20 cellular contexts compared by ENCODE assay signal in the genomic region with DNA sequence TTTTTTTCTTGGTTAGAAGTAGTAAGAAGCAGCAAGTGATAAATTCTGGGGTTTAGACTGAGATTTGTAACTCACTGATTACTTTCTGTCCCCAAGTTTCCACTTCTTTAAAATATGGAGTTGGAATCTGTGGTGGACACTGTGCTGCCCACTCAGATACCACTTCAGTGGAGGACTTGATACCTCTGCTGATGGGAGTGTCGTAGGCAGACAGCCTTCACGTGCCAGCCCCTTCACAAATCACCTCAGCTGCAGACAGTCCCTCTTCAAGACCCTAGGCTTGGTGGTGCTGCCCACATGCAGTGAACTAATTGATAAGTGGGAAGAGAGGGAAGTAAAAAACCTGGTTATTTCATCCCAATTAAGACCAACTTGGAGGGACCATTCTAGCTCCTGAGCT.
"Had no signal": no experiment of that assay in that cellular context is flagged by ENCODE, and none has a peak within 500 bp of the region (broad histone marks: within the 10 kb centered on the region; RNA-seq: fewer than 3 reads in every experiment).

No MANE protein-coding gene starts in this region.

- H3K4me1 Mint-ChIP-seq: stimulated activated naive B cell treated with anti-CD40 and anti-IgM and Interleukin-4, amounts not matched to agents 10 μg/mL and 1 μg/mL and 100 μg/mL, for 72 hours; stimulated activated naive CD8-positive, alpha-beta T cell treated with anti-CD3 and anti-CD28 coated beads, Interleukin-15, amount 100 ng/mL, for 72 hours had no signal

- H3K9me3 Mint-ChIP-seq: memory B cell; natural killer cell; neural progenitor cell; stimulated activated naive B cell treated with anti-CD40 and anti-IgM and Interleukin-4, amounts not matched to agents 10 μg/mL and 1 μg/mL and 100 μg/mL, for 72 hours; stimulated activated naive CD8-positive, alpha-beta T cell treated with anti-CD3 and anti-CD28 coated beads, Interleukin-15, amount 100 ng/mL, for 72 hours had no signal

- DNase-seq: effector memory CD4-positive, alpha-beta T cell; foreskin keratinocyte; hippocampal formation; kidney glomerular epithelial cell; lower lobe of right lung; natural killer cell; stimulated activated CD4-positive, alpha-beta T cell treated with anti-CD3 and anti-CD28 coated beads, Interleukin-2, amount 100 ng/mL, for 24 hours; stimulated activated CD4-positive, alpha-beta T cell treated with anti-CD3 and anti-CD28 coated beads, Interleukin-4, amount 100 ng/mL, for 4 hours; stimulated activated naive B cell treated with anti-CD40 and anti-IgM and Interleukin-4, amounts not matched to agents 10 μg/mL and 1 μg/mL and 100 μg/mL, for 72 hours; stimulated activated naive CD8-positive, alpha-beta T cell treated with anti-CD3 and anti-CD28 coated beads, Interleukin-15, amount 100 ng/mL, for 72 hours; testis; transverse colon had no signal

- H3K9me3 ChIP-seq: lower lobe of right lung, prostate gland, testis, transverse colon had no signal

- H3K27me3 Mint-ChIP-seq: memory B cell; stimulated activated naive B cell treated with anti-CD40 and anti-IgM and Interleukin-4, amounts not matched to agents 10 μg/mL and 1 μg/mL and 100 μg/mL, for 72 hours; stimulated activated naive CD8-positive, alpha-beta T cell treated with anti-CD3 and anti-CD28 coated beads, Interleukin-15, amount 100 ng/mL, for 72 hours had no signal

- H3K4me3 ChIP-seq: lower lobe of right lung, neural progenitor cell, prostate gland, testis, transverse colon had no signal

- H3K27ac Mint-ChIP-seq: memory B cell; mesothelial cell of epicardium; natural killer cell; neural progenitor cell; stimulated activated naive B cell treated with anti-CD40 and anti-IgM and Interleukin-4, amounts not matched to agents 10 μg/mL and 1 μg/mL and 100 μg/mL, for 72 hours; stimulated activated naive CD8-positive, alpha-beta T cell treated with anti-CD3 and anti-CD28 coated beads, Interleukin-15, amount 100 ng/mL, for 72 hours had no signal

- ATAC-seq: foreskin keratinocyte; left lobe of liver; lower lobe of right lung; natural killer cell; sciatic nerve; stimulated activated naive B cell treated with anti-CD40 and anti-IgM and Interleukin-4, amounts not matched to agents 10 μg/mL and 1 μg/mL and 100 μg/mL, for 72 hours; stimulated activated naive CD8-positive, alpha-beta T cell treated with anti-CD3 and anti-CD28 coated beads, Interleukin-15, amount 100 ng/mL, for 72 hours had no signal

- H3K4me3 Mint-ChIP-seq: memory B cell; mesothelial cell of epicardium; natural killer cell; neural progenitor cell; stimulated activated naive B cell treated with anti-CD40 and anti-IgM and Interleukin-4, amounts not matched to agents 10 μg/mL and 1 μg/mL and 100 μg/mL, for 72 hours; stimulated activated naive CD8-positive, alpha-beta T cell treated with anti-CD3 and anti-CD28 coated beads, Interleukin-15, amount 100 ng/mL, for 72 hours had no signal

- H3K27me3 ChIP-seq: foreskin keratinocyte, neural progenitor cell, testis, transverse colon had no signal

- H3K4me1 ChIP-seq: lower lobe of right lung, neural progenitor cell, parathyroid adenoma, prostate gland, testis had no signal

- H3K36me3 ChIP-seq: prostate gland had no signal

- H3K27ac ChIP-seq: epithelial cell of prostate, foreskin keratinocyte, lower lobe of right lung, neural progenitor cell, parathyroid adenoma, prostate gland, testis, transverse colon had no signal
